In genomic region chr9:92976436-92976835, GRCh38 we compare ENCODE assay signal across 19 cellular contexts. TPM values are rescaled to one million over a fixed set of nuclear protein-coding genes. Genes with fewer than 3 reads are reported as not detected.
"Had no signal": no experiment of that assay in that cellular context is flagged by ENCODE, and none has a peak within 500 bp of the region (broad histone marks: within the 10 kb centered on the region; RNA-seq: fewer than 3 reads in every experiment).

No MANE protein-coding gene starts in this region.

- H3K4me3 ChIP-seq: gastroesophageal sphincter, left ventricle myocardium inferior, prostate gland, right lobe of liver, SJSA1, testis had no signal

- H3K27ac Mint-ChIP-seq: memory B cell had no signal

- ATAC-seq: gastroesophageal sphincter had no signal

- H3K4me3 Mint-ChIP-seq: memory B cell had no signal

- H3K36me3 ChIP-seq: gastroesophageal sphincter, left ventricle myocardium inferior, prostate gland, right lobe of liver, SJSA1 had no signal

- DNase-seq: activated CD4-positive, alpha-beta T cell treated with anti-CD3 and anti-CD28 coated beads for 4 hours; activated T-cell treated with anti-CD3 and anti-CD28 coated beads, Interleukin-2, amount 50 U/mL, for 1 hour; central memory CD4-positive, alpha-beta T cell; cortex of kidney; effector CD8-positive, alpha-beta T cell; kidney; left ventricle myocardium inferior; right lobe of liver; stimulated activated CD4-positive, alpha-beta T cell treated with anti-CD3 and anti-CD28 coated beads, Interleukin-1b, Interleukin-23, amount 100 ng/mL, for 48 hours; stimulated activated naive CD4-positive, alpha-beta T cell treated with Interleukin-2 at 50 U/mL for 16 hours; SW 1271; T1000; testis had no signal

- H3K4me1 ChIP-seq: prostate gland, right lobe of liver, SJSA1, testis had no signal

- H3K9me3 ChIP-seq: gastroesophageal sphincter, left ventricle myocardium inferior, prostate gland, right lobe of liver, SJSA1, testis had no signal

- H3K27me3 ChIP-seq: gastroesophageal sphincter, right lobe of liver, testis had no signal

- H3K27me3 Mint-ChIP-seq: memory B cell had no signal

- H3K27ac ChIP-seq: epithelial cell of prostate, gastroesophageal sphincter, left ventricle myocardium inferior, prostate gland, right lobe of liver, SJSA1, testis, VCaP had no signal

- H3K9me3 Mint-ChIP-seq: memory B cell had no signal

RNA-seq across cellular contexts. Expression of gene FGD3, which starts 29.1 kb away (rescaled TPM):
- total RNA-seq: SJSA1 had no signal
